ENCODE assay signal across 8 cellular contexts in the genomic region with DNA sequence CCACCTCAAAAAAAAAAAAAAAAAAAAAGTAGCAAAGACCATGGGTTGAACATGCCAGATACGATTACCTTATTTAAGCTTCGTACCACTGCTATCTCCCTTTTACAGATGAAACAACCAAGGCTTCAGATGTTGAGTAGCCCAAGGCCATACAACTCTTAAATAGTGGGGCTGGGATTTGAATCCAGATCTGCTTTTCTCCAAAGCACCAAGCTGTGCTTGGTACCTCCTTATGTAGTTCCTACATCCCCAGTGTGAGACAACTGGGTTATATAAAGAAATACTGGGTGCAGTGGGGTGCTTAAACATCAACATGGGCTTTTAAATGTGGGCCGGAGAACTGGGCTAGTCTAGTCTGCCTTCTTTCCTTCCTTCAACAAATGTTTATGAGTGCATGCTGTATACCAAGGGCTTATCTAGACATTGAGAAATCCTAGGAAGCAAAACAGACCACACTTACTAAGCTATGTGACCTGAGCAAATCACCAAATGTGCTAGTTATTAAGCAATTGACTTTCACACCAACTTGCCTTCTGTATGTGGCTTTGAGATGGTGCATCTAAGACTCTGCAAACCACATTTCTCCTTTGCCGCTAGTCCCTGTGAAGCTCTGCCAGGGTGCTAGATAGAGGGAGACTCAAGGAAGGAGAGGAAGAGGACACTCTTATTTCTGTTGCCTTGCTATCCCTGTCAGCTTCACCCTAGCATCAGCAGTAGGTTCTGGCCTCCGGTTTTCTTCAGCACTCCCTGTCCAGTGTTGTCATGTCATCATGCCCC.
DNase-seq lines count a peak whose midpoint lies in the region; ATAC-seq and TF ChIP-seq lines count a peak whose summit lies in the region.
"Had no signal": no experiment of that assay in that cellular context is flagged by ENCODE, and none has a peak within 500 bp of the region (broad histone marks: within the 10 kb centered on the region; RNA-seq: fewer than 3 reads in every experiment).

No MANE protein-coding gene starts in this region.

- no peaks in the 10 kb centered on the region for H3K27me3 ChIP-seq in esophagus squamous epithelium
- no peaks in the 10 kb centered on the region for H3K27me3 ChIP-seq in spleen (replicated peaks in 1 of 7)
- H3K27me3 ChIP-seq in WERI-Rb-1 (ENCODE audit: insufficient read depth, low read depth, severe bottlenecking): no peaks in the 10 kb centered on the region
- H3K27me3 ChIP-seq: ovary had no signal

- peak overlapping the region in 3 of 4 donors; percentile 38 to 88 (median 45) for H3K27ac ChIP-seq in esophagus squamous epithelium
- peak overlapping the region; percentile 16 to 98 (median 73) for H3K27ac ChIP-seq in spleen
- no peak overlapping the region for H3K27ac ChIP-seq in WERI-Rb-1

- intact Hi-C loops in esophagus squamous epithelium (cut with DNase I) (no loop called here), spleen (cut with DNase I; ENCODE audit: low total_unique reads) (no loop called here)

- peak overlapping the region; percentile 43 for H3K4me3 Mint-ChIP-seq in HFFc6

- TF ChIP-seq CTCF in HFFc6 (IDR thresholded peaks at IDR 0.05) (no peak), esophagus squamous epithelium (IDR thresholded peaks at IDR 0.05) (no peak), spleen (IDR thresholded peaks at IDR 0.05 in 8 of 11, conservative IDR thresholded peaks at IDR 0.05 in 3 of 11) (no peak), WERI-Rb-1 (IDR thresholded peaks at IDR 0.05; ENCODE audit: low read depth, low read length) (no peak)

- TF ChIP-seq POLR2A in esophagus squamous epithelium (IDR thresholded peaks at IDR 0.05) (no peak), spleen (IDR thresholded peaks at IDR 0.05) (no peak)

- H3K36me3 ChIP-seq in esophagus squamous epithelium (no peaks in the 10 kb centered on the region), spleen (no peaks in the 10 kb centered on the region), WERI-Rb-1 (no peaks in the 10 kb centered on the region)
- H3K36me3 ChIP-seq: ovary had no signal

- H3K9me3 Mint-ChIP-seq in HFFc6: no peaks in the 10 kb centered on the region

- H3K27me3 Mint-ChIP-seq in HFFc6 (ENCODE audit: insufficient read depth): no peaks in the 10 kb centered on the region

- WGBS in esophagus squamous epithelium, 2 donors: 80 to 84% methylated on average over 5 of the region's 5 CpGs
- WGBS in spleen, 5 donors: 69 to 84% (median 77%) methylated on average over 5 of the region's 5 CpGs

- H3K9me3 ChIP-seq in esophagus squamous epithelium (no peaks in the 10 kb centered on the region), spleen (no peaks in the 10 kb centered on the region), WERI-Rb-1 (ENCODE audit: severe bottlenecking) (no peaks in the 10 kb centered on the region)
- H3K9me3 ChIP-seq: ovary had no signal

- no peaks in the 10 kb centered on the region for H3K36me3 Mint-ChIP-seq in HFFc6 (ENCODE audit: low read depth)

- peaks cover 51% of the 10 kb centered on the region for H3K4me1 Mint-ChIP-seq in HFFc6 (ENCODE audit: low read depth)

- H3K4me3 ChIP-seq in esophagus squamous epithelium: no peak overlapping the region
- H3K4me3 ChIP-seq in spleen: no peak overlapping the region
- no peak overlapping the region for H3K4me3 ChIP-seq in WERI-Rb-1 (ENCODE audit: low read depth, low read length)

- peak overlapping the region; percentile 33; the same call in 1 of the 2 replicates for H3K27ac Mint-ChIP-seq in HFFc6

- ATAC-seq in HG02798 (IDR thresholded peaks at IDR 0.05; ENCODE audit: poor library complexity, unreplicated experiment) (no peak), GM21526 (IDR thresholded peaks at IDR 0.05; ENCODE audit: low FRiP score, unreplicated experiment) (no peak)

- no peak for DNase-seq in HFFc6
- DNase-seq in SKM-1 (lab: John Stamatoyannopoulos, UW; ENCODE audit: unreplicated experiment): peak; percentile 89
- DNase-seq in esophagus squamous epithelium (lab: John Stamatoyannopoulos, UW): no peak
- DNase-seq in spleen: no peak
- no peak for DNase-seq in WERI-Rb-1

- peaks cover 0 to 20% (median 9%) of the 10 kb centered on the region in 3 donors for H3K4me1 ChIP-seq in esophagus squamous epithelium
- H3K4me1 ChIP-seq in spleen: peaks cover 4 to 47% (median 15%) of the 10 kb centered on the region in 6 donors
